In genomic region chr9:132892383-132892782, GRCh38 we compare ENCODE assay signal across 21 cellular contexts. TPM values are rescaled to one million over a fixed set of nuclear protein-coding genes. Genes with fewer than 3 reads are reported as not detected.
DNase-seq lines count a peak whose midpoint lies in the region; ATAC-seq and TF ChIP-seq lines count a peak whose summit lies in the region.
"Had no signal": no experiment of that assay in that cellular context is flagged by ENCODE, and none has a peak within 500 bp of the region (broad histone marks: within the 10 kb centered on the region; RNA-seq: fewer than 3 reads in every experiment).

No MANE protein-coding gene starts in this region.

- H3K4me3 ChIP-seq in cardiac muscle cell (no peak overlapping the region), left ventricle myocardium inferior (no peak overlapping the region), left lung (no peak overlapping the region), upper lobe of left lung (no peak overlapping the region)

- H3K4me3 Mint-ChIP-seq in IgD-negative memory B cell = no peak overlapping the region
- H3K4me3 Mint-ChIP-seq: HFFc6 had no signal

- H3K9me3 ChIP-seq in cardiac muscle cell (ENCODE audit: low read depth) (no peaks in the 10 kb centered on the region), left ventricle myocardium inferior (replicated peaks) (no peaks in the 10 kb centered on the region), left lung (no peaks in the 10 kb centered on the region), upper lobe of left lung (no peaks in the 10 kb centered on the region)
- H3K9me3 ChIP-seq: Caco-2 had no signal

- ATAC-seq in left lung (peak; percentile 71), upper lobe of left lung (ENCODE audit: low FRiP score in 2 of 2) (peak in 1 of 2 donors; percentile 77), GM21723 (IDR thresholded peaks at IDR 0.05; ENCODE audit: unreplicated experiment) (no peak)

- TF ChIP-seq EP300 in upper lobe of left lung (IDR thresholded peaks at IDR 0.05) = no peak

- peak in 1 of 2 donors; percentile 10 for DNase-seq in cardiac muscle cell (ENCODE audit: low read depth in 1 of 2, low spot score in 1 of 2)
- no peak for DNase-seq in left ventricle myocardium inferior
- DNase-seq in left lung = no peak
- peak; percentile 13 to 46 for DNase-seq in upper lobe of left lung
- no peak for DNase-seq in activated CD4-positive, alpha-beta T cell treated with anti-CD3 and anti-CD28 coated beads, Interleukin-2, amount 50 U/mL, for 1 hour
- no peak for DNase-seq in DMS 273 treated with DMSO at 0.1 percent for 48 hours (lab: John Stamatoyannopoulos, UW)
- DNase-seq: DMS53, HFFc6, KBM-7, NCI-H1048, NCI-H1436 treated with DMSO at 0.1 percent for 48 hours, NCI-H2081, NCI-H2227 treated with DMSO at 0.1 percent for 48 hours, NCI-H526, OCI-M1, SIG-M5 had no signal

- 70 to 77% methylated on average over 8 to 9 of the region's 9 CpGs for WGBS in upper lobe of left lung, 2 donors

- H3K36me3 ChIP-seq in cardiac muscle cell = peaks cover 21% of the 10 kb centered on the region
- H3K36me3 ChIP-seq in left ventricle myocardium inferior = peaks cover 50% of the 10 kb centered on the region
- H3K36me3 ChIP-seq in left lung = peaks cover 0 to 49% of the 10 kb centered on the region in 2 donors
- H3K36me3 ChIP-seq in upper lobe of left lung = peaks cover 10 to 47% (median 28%) of the 10 kb centered on the region in 4 donors

- TF ChIP-seq CTCF in cardiac muscle cell (IDR thresholded peaks at IDR 0.05; ENCODE audit: low read depth, low read length) = no peak
- TF ChIP-seq CTCF in left ventricle myocardium inferior (IDR thresholded peaks at IDR 0.05; ENCODE audit: borderline replicate concordance) = no peak
- TF ChIP-seq CTCF in left lung (IDR thresholded peaks at IDR 0.05) = no peak
- TF ChIP-seq CTCF in upper lobe of left lung (IDR thresholded peaks at IDR 0.05) = no peak

- H3K36me3 Mint-ChIP-seq in IgD-negative memory B cell = peaks cover 2% of the 10 kb centered on the region

- no peaks in the 10 kb centered on the region for H3K9me3 Mint-ChIP-seq in IgD-negative memory B cell
- H3K9me3 Mint-ChIP-seq: HFFc6 had no signal

- no peaks in the 10 kb centered on the region for H3K27me3 Mint-ChIP-seq in IgD-negative memory B cell

- no peaks in the 10 kb centered on the region for H3K27me3 ChIP-seq in cardiac muscle cell
- H3K27me3 ChIP-seq in left ventricle myocardium inferior (ENCODE audit: low read depth) = no peaks in the 10 kb centered on the region
- no peaks in the 10 kb centered on the region for H3K27me3 ChIP-seq in left lung
- H3K27me3 ChIP-seq in upper lobe of left lung = no peaks in the 10 kb centered on the region

- TF ChIP-seq POLR2A in upper lobe of left lung (IDR thresholded peaks at IDR 0.05) = no peak

- peaks cover 15 to 22% (median 17%) of the 10 kb centered on the region in 3 donors for H3K4me1 Mint-ChIP-seq in IgD-negative memory B cell

- intact Hi-C loops in left ventricle myocardium inferior (cut with micrococcal nuclease) (no loop called here), left lung (cut with DNase I) (no loop called here)

- H3K27ac ChIP-seq in cardiac muscle cell (peak overlapping the region; percentile 45), left ventricle myocardium inferior (replicated peaks) (no peak overlapping the region), left lung (no peak overlapping the region), upper lobe of left lung (no peak overlapping the region)

- H3K27ac Mint-ChIP-seq in IgD-negative memory B cell = peak overlapping the region in 2 of 3 donors; percentile 34 to 67
- H3K27ac Mint-ChIP-seq: HFFc6 had no signal

- no peaks in the 10 kb centered on the region for H3K4me1 ChIP-seq in cardiac muscle cell (ENCODE audit: low read depth)
- H3K4me1 ChIP-seq in left ventricle myocardium inferior = peaks cover 10% of the 10 kb centered on the region
- peaks cover 12% of the 10 kb centered on the region in 2 donors for H3K4me1 ChIP-seq in left lung
- H3K4me1 ChIP-seq in upper lobe of left lung = peaks cover 0 to 32% (median 11%) of the 10 kb centered on the region in 4 donors
- H3K4me1 ChIP-seq: Caco-2 had no signal

RNA-seq across cellular contexts. Expression of gene SPACA9, which starts 13.7 kb away (rescaled TPM):
- total RNA-seq in cardiac muscle cell (4.8 and 6.4 TPM in 2 replicates), left ventricle myocardium inferior (5.7 TPM), left lung (1 to 10 TPM; 6.9 to 7.8 TPM), upper lobe of left lung (10 to 100 TPM in 2 of 6 donors, 1 to 10 TPM in 4; 4.4 to 27.1 (median 7.1) TPM)
- polyA plus RNA-seq in cardiac muscle cell (7.8 and 13.2 TPM in 2 replicates), IgD-negative memory B cell (4.6 TPM)

RNA-seq across cellular contexts. Expression of gene AK8, which starts 14.3 kb away (rescaled TPM):
- 0.25 and 0.83 TPM in 2 replicates for total RNA-seq in cardiac muscle cell
- 0.70 and 1.9 TPM in 2 replicates for polyA plus RNA-seq in cardiac muscle cell
- total RNA-seq in left ventricle myocardium inferior = 0.74 TPM
- polyA plus RNA-seq in IgD-negative memory B cell = 11.8 TPM
- 1 to 10 TPM in 1 of 2 donors, under 1 TPM in 1; 0.55 to 1.9 TPM for total RNA-seq in left lung
- 1 to 10 TPM in 5 of 6 donors, under 1 TPM in 1; 0.44 to 8.4 (median 3.6) TPM for total RNA-seq in upper lobe of left lung
- total RNA-seq: A673, RPMI7951 had no signal

RNA-seq across cellular contexts. Expression of gene TSC1, which starts 52.0 kb away (rescaled TPM):
- total RNA-seq in cardiac muscle cell (28.5 and 52.3 TPM in 2 replicates), left ventricle myocardium inferior (52.8 TPM), left lung (10 to 100 TPM; 45.7 to 48.0 TPM), upper lobe of left lung (100 to 1,000 TPM in 1 of 6 donors, 10 to 100 TPM in 5; 34.4 to 185 (median 50.0) TPM)
- polyA plus RNA-seq in cardiac muscle cell (21.1 and 28.8 TPM in 2 replicates), IgD-negative memory B cell (8.9 TPM)

Comparison
In these comparisons a context has a peak if more than half of its experiments do, and no peak if none do; other contexts are left out.
1. DNase-seq: peak in upper lobe of left lung (2 of 2); none in left ventricle myocardium inferior (single experiment), left lung (0 of 2), activated CD4-positive, alpha-beta T cell treated with anti-CD3 and anti-CD28 coated beads, Interleukin-2, amount 50 U/mL, for 1 hour (single experiment) and DMS 273 treated with DMSO at 0.1 percent for 48 hours (single experiment).